Comparison of ENCODE assay signal across 29 cellular contexts in genomic region chr5:171801839-171802238, GRCh38. TPM values are rescaled to one million over a fixed set of nuclear protein-coding genes. Genes with fewer than 3 reads are reported as not detected.
"Had no signal": no experiment of that assay in that cellular context is flagged by ENCODE, and none has a peak within 500 bp of the region (broad histone marks: within the 10 kb centered on the region; RNA-seq: fewer than 3 reads in every experiment).

No MANE protein-coding gene starts in this region.

- H3K4me3 Mint-ChIP-seq: memory B cell, natural killer cell had no signal

- H3K36me3 Mint-ChIP-seq: memory B cell, natural killer cell had no signal

- H3K27ac Mint-ChIP-seq: memory B cell, natural killer cell had no signal

- H3K9me3 Mint-ChIP-seq: memory B cell, natural killer cell had no signal

- DNase-seq: dermis blood vessel endothelial cell; effector memory CD4-positive, alpha-beta T cell; foreskin keratinocyte; heart left ventricle; kidney; natural killer cell; occipital lobe; ovary; posterior cingulate gyrus; psoas muscle; right cardiac atrium; sigmoid colon; stimulated activated naive CD4-positive, alpha-beta T cell treated with Interleukin-2 at 50 U/mL for 16 hours; upper lobe of left lung had no signal

- H3K4me1 Mint-ChIP-seq: memory B cell, natural killer cell had no signal

RNA-seq across cellular contexts. Expression of gene SMIM23, which starts 16.2 kb away (rescaled TPM):
- total RNA-seq: dermis blood vessel endothelial cell, endothelial cell of umbilical vein, epithelial cell of proximal tubule, esophagus muscularis mucosa, fibroblast of lung, foreskin keratinocyte, gastroesophageal sphincter, heart left ventricle, hepatocyte, kidney, left lobe of liver, liver, lung, mononuclear cell, natural killer cell, occipital lobe, ovary, psoas muscle, renal cortical epithelial cell, right cardiac atrium, sigmoid colon, skeletal muscle tissue, thoracic aorta, tibial nerve, upper lobe of left lung had no signal
